22 cellular contexts compared by ENCODE assay signal in genomic region chr4:124105212-124105611, GRCh38.
DNase-seq lines count a peak whose midpoint lies in the region; ATAC-seq, FAIRE-seq and TF ChIP-seq lines count a peak whose summit lies in the region.
"Had no signal": no experiment of that assay in that cellular context is flagged by ENCODE, and none has a peak within 500 bp of the region (broad histone marks: within the 10 kb centered on the region; RNA-seq: fewer than 3 reads in every experiment).

No MANE protein-coding gene starts in this region.

- peak; percentile 56 for ATAC-seq in HepG2
- ATAC-seq in right lobe of liver, result no peak
- ATAC-seq: A549; GM23338; stimulated activated naive B cell treated with anti-CD40 and anti-IgM and Interleukin-4, amounts not matched to agents 10 μg/mL and 1 μg/mL and 100 μg/mL, for 72 hours had no signal

- H3K4me3 ChIP-seq in HepG2 (replicated peaks in 1 of 3; ENCODE audit: insufficient read depth in 1 of 3, low read depth in 2 of 3, low read length in 3 of 3) (no peak overlapping the region), right lobe of liver (no peak overlapping the region), brain microvascular endothelial cell (ENCODE audit: low read depth, low read length) (no peak overlapping the region), fibroblast of the aortic adventitia (ENCODE audit: low read depth, low read length) (no peak overlapping the region)
- H3K4me3 ChIP-seq: A549, GM23338, neural progenitor cell had no signal

- no peaks in the 10 kb centered on the region for H4K20me1 ChIP-seq in HepG2 (ENCODE audit: insufficient read depth, low read length)

- TF ChIP-seq RAD21 in HepG2 (CRISPR knock-in tag; IDR thresholded peaks at IDR 0.05), result no peak

- no peaks in the 10 kb centered on the region for H3K27me3 Mint-ChIP-seq in endothelial cell (ENCODE audit: unreplicated experiment)
- H3K27me3 Mint-ChIP-seq: stimulated activated naive B cell treated with anti-CD40 and anti-IgM and Interleukin-4, amounts not matched to agents 10 μg/mL and 1 μg/mL and 100 μg/mL, for 72 hours had no signal

- peaks cover 6% of the 10 kb centered on the region; the same call in 1 of the 2 replicates for H3K9me3 ChIP-seq in HepG2 (ENCODE audit: low read length)
- no peaks in the 10 kb centered on the region for H3K9me3 ChIP-seq in right lobe of liver
- H3K9me3 ChIP-seq: A549 had no signal

- H3K79me2 ChIP-seq in HepG2 (ENCODE audit: insufficient read depth, low read length), result no peaks in the 10 kb centered on the region

- TF ChIP-seq POLR2A in HepG2 (IDR thresholded peaks at IDR 0.05; ENCODE audit: insufficient read depth in 1 of 2, low read depth in 2 of 2, low read length in 2 of 2) (no peak), right lobe of liver (IDR thresholded peaks at IDR 0.05) (no peak)

- no peak overlapping the region for H3K9ac ChIP-seq in HepG2 (ENCODE audit: insufficient read depth, low read depth, low read length)
- H3K9ac ChIP-seq: neural progenitor cell had no signal

- TF ChIP-seq EP300 in HepG2 (IDR thresholded peaks at IDR 0.05; ENCODE audit: low read depth in 2 of 2, low read length in 2 of 2) (no peak), HepG2 (CRISPR knock-in tag; IDR thresholded peaks at IDR 0.05; ENCODE audit: borderline replicate concordance) (no peak)

- H3K4me1 ChIP-seq in HepG2 (ENCODE audit: insufficient read depth, low read length) (no peaks in the 10 kb centered on the region), right lobe of liver (no peaks in the 10 kb centered on the region)
- H3K4me1 ChIP-seq: A549, neural progenitor cell had no signal

- H3K4me3 Mint-ChIP-seq in endothelial cell (ENCODE audit: unreplicated experiment), result no peak overlapping the region
- H3K4me3 Mint-ChIP-seq: endodermal cell; GM23338; mesothelial cell of epicardium; neural progenitor cell; stimulated activated naive B cell treated with anti-CD40 and anti-IgM and Interleukin-4, amounts not matched to agents 10 μg/mL and 1 μg/mL and 100 μg/mL, for 72 hours had no signal

- no peak overlapping the region for H2AFZ ChIP-seq in HepG2 (ENCODE audit: low read length)
- H2AFZ ChIP-seq: GM23338, neural progenitor cell had no signal

- 4% methylated on average over 2 of the region's 2 CpGs for WGBS in HepG2 (ENCODE audit: low lambda C conversion rate)
- WGBS in right lobe of liver (ENCODE audit: insufficient coverage, low coverage, low lambda C conversion rate, missing lambda C conversion rate), result 72% methylated on average over 2 of the region's 2 CpGs

- H3K27ac ChIP-seq in HepG2 (ENCODE audit: extremely low read length, insufficient read depth, low read length), result no peak overlapping the region
- H3K27ac ChIP-seq in right lobe of liver, result no peak overlapping the region
- H3K27ac ChIP-seq in brain microvascular endothelial cell, result no peak overlapping the region
- H3K27ac ChIP-seq: A549, neural progenitor cell had no signal

- H3K27me3 ChIP-seq in HepG2 (ENCODE audit: control insufficient read depth in 1 of 2, insufficient read depth in 2 of 2, low read length in 2 of 2), result no peaks in the 10 kb centered on the region
- no peaks in the 10 kb centered on the region for H3K27me3 ChIP-seq in right lobe of liver
- H3K27me3 ChIP-seq in brain microvascular endothelial cell (replicated peaks), result no peaks in the 10 kb centered on the region
- H3K27me3 ChIP-seq: neural progenitor cell had no signal

- POLR2A ChIA-PET in HepG2 (lab: Yijun Ruan, JAX), result no interaction called here

- no TSS peak for BruUV-seq in HepG2 (replicated peaks; lab: Mats Ljungman, UMichigan)

- FAIRE-seq in HepG2 (lab: Jason Lieb, UNC), result no peak
- FAIRE-seq: A549 had no signal

- intact Hi-C loops in HepG2 (cut with micrococcal nuclease; ENCODE audit: unreplicated experiment) (no loop called here), right lobe of liver (cut with DNase I) (no loop called here)

- CTCF ChIA-PET in HepG2 (lab: Yijun Ruan, JAX; ENCODE audit: low intra/inter-chr PET ratio, low total read pairs), result no interaction called here

- no peaks in the 10 kb centered on the region for H3K9me3 Mint-ChIP-seq in endothelial cell (ENCODE audit: unreplicated experiment)
- H3K9me3 Mint-ChIP-seq: activated T-helper 2 cell treated with anti-CD3 and anti-CD28 coated beads, Interferon-gamma antibody, Interleukin-2, Interleukin-4, amounts not matched to agents 10 μg/mL and 5 μg/mL and 100 μg/mL, durations not matched to agents 14 hours and 24 hours and 36 hours had no signal

- no peak for DNase-seq in HepG2 (ENCODE audit: low spot score)
- DNase-seq in right lobe of liver, result no peak
- peak; percentile 49 for DNase-seq in brain microvascular endothelial cell
- peak; percentile 42 for DNase-seq in fibroblast of the aortic adventitia (ENCODE audit: low read depth)
- DNase-seq in endothelial cell (ENCODE audit: low spot score), result no peak
- no peak for DNase-seq in mesenteric fat pad (ENCODE audit: low spot score)
- DNase-seq in activated CD4-positive, CD25-positive, alpha-beta regulatory T cell treated with anti-CD3 and anti-CD28 coated beads, Interleukin-2, amount 50 U/mL, for 72 hours, result no peak
- DNase-seq in SK-N-DZ (ENCODE audit: low spot score), result no peak
- DNase-seq: cerebellar nuclear complex; endodermal cell; GF-D8; glutamatergic neuron; NCI-H2107; NCI-H524; SHP77 treated with DMSO at 0.1 percent for 48 hours; stimulated activated naive B cell treated with anti-CD40 and anti-IgM and Interleukin-4, amounts not matched to agents 10 μg/mL and 1 μg/mL and 100 μg/mL, for 72 hours; trophoblast cell had no signal

- no peak overlapping the region for H3K4me2 ChIP-seq in HepG2 (ENCODE audit: low read depth, low read length)
- H3K4me2 ChIP-seq: A549, GM23338, neural progenitor cell had no signal

- no peaks in the 10 kb centered on the region for H3K36me3 ChIP-seq in HepG2 (replicated peaks in 1 of 2; ENCODE audit: control insufficient read depth in 1 of 2, insufficient read depth in 2 of 2, low read length in 2 of 2)
- no peaks in the 10 kb centered on the region for H3K36me3 ChIP-seq in right lobe of liver
- no peaks in the 10 kb centered on the region for H3K36me3 ChIP-seq in brain microvascular endothelial cell (replicated peaks)
- H3K36me3 ChIP-seq: neural progenitor cell had no signal

- in situ Hi-C loops in HepG2 (cut with HindIII; ENCODE audit: extremely low pct_ligation_motif_present, low pct_unique_long_range_greater_than_20kb) (loop anchor here (25.0 kb wide), 3 partner anchors 543 to 1343 kb away; partner anchors contain the start of gene SPRY1), brain microvascular endothelial cell (cut with HindIII; ENCODE audit: low pct_ligation_motif_present, low sequenced_read_pairs) (no loop called here)

- H3K4me1 Mint-ChIP-seq in endothelial cell (ENCODE audit: unreplicated experiment), result no peaks in the 10 kb centered on the region
- H3K4me1 Mint-ChIP-seq: endodermal cell; GM23338; mesothelial cell of epicardium; stimulated activated naive B cell treated with anti-CD40 and anti-IgM and Interleukin-4, amounts not matched to agents 10 μg/mL and 1 μg/mL and 100 μg/mL, for 72 hours had no signal

- H3K36me3 Mint-ChIP-seq in endothelial cell (ENCODE audit: low read depth, unreplicated experiment), result no peaks in the 10 kb centered on the region
- H3K36me3 Mint-ChIP-seq: stimulated activated naive B cell treated with anti-CD40 and anti-IgM and Interleukin-4, amounts not matched to agents 10 μg/mL and 1 μg/mL and 100 μg/mL, for 72 hours had no signal

- TF ChIP-seq CTCF in HepG2 (CRISPR knock-in tag; IDR thresholded peaks at IDR 0.05) (no peak), right lobe of liver (IDR thresholded peaks at IDR 0.05) (no peak), brain microvascular endothelial cell (IDR thresholded peaks at IDR 0.05; ENCODE audit: low read depth, low read length, missing control alignments) (no peak), fibroblast of the aortic adventitia (IDR thresholded peaks at IDR 0.05; ENCODE audit: insufficient read depth, low read length) (no peak), endothelial cell (IDR thresholded peaks at IDR 0.05; ENCODE audit: unreplicated experiment) (no peak)

- no peak overlapping the region for H3K27ac Mint-ChIP-seq in endothelial cell (ENCODE audit: unreplicated experiment)
- H3K27ac Mint-ChIP-seq: activated T-helper 2 cell treated with anti-CD3 and anti-CD28 coated beads, Interferon-gamma antibody, Interleukin-2, Interleukin-4, amounts not matched to agents 10 μg/mL and 5 μg/mL and 100 μg/mL, durations not matched to agents 14 hours and 24 hours and 36 hours; endodermal cell; GM23338; mesothelial cell of epicardium; neural progenitor cell; stimulated activated naive B cell treated with anti-CD40 and anti-IgM and Interleukin-4, amounts not matched to agents 10 μg/mL and 1 μg/mL and 100 μg/mL, for 72 hours had no signal

TF ChIP-seq in HepG2, 621 proteins besides CTCF, POLR2A, EP300 and RAD21:
- TF ChIP-seq ZNF782 (CRISPR knock-in tag; IDR thresholded peaks at IDR 0.05; ENCODE audit: borderline replicate concordance) (no peak), PPARG (CRISPR knock-in tag; conservative IDR thresholded peaks at IDR 0.05) (no peak), ZBTB1 (CRISPR knock-in tag; IDR thresholded peaks at IDR 0.05; ENCODE audit: borderline replicate concordance) (no peak), FOSL2 (CRISPR knock-in tag; IDR thresholded peaks at IDR 0.05) (peak; percentile 56), FOSL1 (CRISPR knock-in tag; IDR thresholded peaks at IDR 0.05; ENCODE audit: borderline replicate concordance) (no peak), ARHGAP35 (CRISPR knock-in tag; IDR thresholded peaks at IDR 0.05; ENCODE audit: borderline replicate concordance) (no peak), NONO (IDR thresholded peaks at IDR 0.05) (no peak), NONO (CRISPR knock-in tag; conservative IDR thresholded peaks at IDR 0.05) (no peak)

Comparison
In these comparisons a context has a peak if more than half of its experiments do, and no peak if none do; other contexts are left out.
1. DNase-seq: peak in brain microvascular endothelial cell (single experiment) and fibroblast of the aortic adventitia (single experiment); none in HepG2 (single experiment), right lobe of liver (0 of 3), endothelial cell (single experiment), mesenteric fat pad (single experiment), activated CD4-positive, CD25-positive, alpha-beta regulatory T cell treated with anti-CD3 and anti-CD28 coated beads, Interleukin-2, amount 50 U/mL, for 72 hours (single experiment) and SK-N-DZ (single experiment).